12 cellular contexts compared by ENCODE assay signal in genomic region chr7:57868771-57869483, GRCh38.
DNase-seq lines count a peak whose midpoint lies in the region; ATAC-seq and TF ChIP-seq lines count a peak whose summit lies in the region.
"Had no signal": no experiment of that assay in that cellular context is flagged by ENCODE, and none has a peak within 500 bp of the region (broad histone marks: within the 10 kb centered on the region; RNA-seq: fewer than 3 reads in every experiment).

No MANE protein-coding gene starts in this region.

- H3K27me3 Mint-ChIP-seq in CD14-positive monocyte (ENCODE audit: low read depth in 3 of 3) (peaks cover 12 to 53% (median 37%) of the 10 kb centered on the region in 3 donors), endodermal cell (ENCODE audit: insufficient read depth) (no peaks in the 10 kb centered on the region)

- peaks cover 4% of the 10 kb centered on the region for H3K9me3 ChIP-seq in endodermal cell (ENCODE audit: control insufficient read depth, low read length)

- no peaks in the 10 kb centered on the region for H3K4me1 ChIP-seq in endodermal cell (ENCODE audit: control insufficient read depth, insufficient read depth, low read length)
- H3K4me1 ChIP-seq: neural progenitor cell, uterus had no signal

- no peak overlapping the region for H3K27ac Mint-ChIP-seq in CD14-positive monocyte
- H3K27ac Mint-ChIP-seq in endodermal cell = no peak overlapping the region
- H3K27ac Mint-ChIP-seq: neural progenitor cell had no signal

- H3K36me3 Mint-ChIP-seq in CD14-positive monocyte (no peaks in the 10 kb centered on the region), endodermal cell (ENCODE audit: low read depth) (no peaks in the 10 kb centered on the region)
- H3K36me3 Mint-ChIP-seq: neural progenitor cell had no signal

- H3K9me3 Mint-ChIP-seq in CD14-positive monocyte = peaks cover 0 to 26% (median 21%) of the 10 kb centered on the region in 7 donors
- H3K9me3 Mint-ChIP-seq in endodermal cell = peaks cover 68% of the 10 kb centered on the region

- ATAC-seq in HG03159 (IDR thresholded peaks at IDR 0.05; ENCODE audit: unreplicated experiment) (no peak), HG02642 (IDR thresholded peaks at IDR 0.05; ENCODE audit: poor library complexity, unreplicated experiment) (no peak)

- in situ Hi-C loops in KBM-7 (cut with MboI; ENCODE audit: low pct_unique_long_range_greater_than_20kb, low sequenced_read_pairs) = no loop called here

- TF ChIP-seq CTCF in CD14-positive monocyte (IDR thresholded peaks at IDR 0.05) (no peak), epithelial cell of esophagus (IDR thresholded peaks at IDR 0.05; ENCODE audit: insufficient read depth, low read depth, low read length, missing control alignments) (no peak), endodermal cell (conservative IDR thresholded peaks at IDR 0.05) (no peak)

- H3K4me1 Mint-ChIP-seq in CD14-positive monocyte (peaks cover 2% of the 10 kb centered on the region), endodermal cell (no peaks in the 10 kb centered on the region)
- H3K4me1 Mint-ChIP-seq: neural progenitor cell had no signal

- 90 to 91% methylated on average over 28 to 66 of the region's 66 CpGs for WGBS in endodermal cell (ENCODE audit: insufficient coverage in 1 of 2, insufficient read length in 1 of 2), 2 experiments

- no peaks in the 10 kb centered on the region for H3K27me3 ChIP-seq in endodermal cell (ENCODE audit: control insufficient read depth, insufficient read depth, low read length, poor library complexity, severe bottlenecking)
- H3K27me3 ChIP-seq: neural progenitor cell had no signal

- no peak overlapping the region for H3K9ac ChIP-seq in endodermal cell (ENCODE audit: extremely low read depth, low read length, poor library complexity, severe bottlenecking)
- H3K9ac ChIP-seq: neural progenitor cell had no signal

- peak; percentile 15 for DNase-seq in CD14-positive monocyte (ENCODE audit: low spot score)
- DNase-seq in KBM-7 = peak; percentile 36
- no peak for DNase-seq in epithelial cell of esophagus (ENCODE audit: low read depth)
- peak; percentile 67 for DNase-seq in posterior vena cava (ENCODE audit: low spot score)
- DNase-seq in endodermal cell = no peak
- no peak for DNase-seq in GM19238 (ENCODE audit: insufficient read length, low spot score)
- DNase-seq: activated effector memory CD4-positive, alpha-beta T cell treated with Interleukin-2 at 50 U/mL for 16 hours; dermis blood vessel endothelial cell; uterus had no signal

- intact Hi-C loops in CD14-positive monocyte (cut with micrococcal nuclease) (no loop called here), posterior vena cava (cut with DNase I) (no loop called here)

- H3K36me3 ChIP-seq in endodermal cell (ENCODE audit: control insufficient read depth, insufficient read depth, low read length) = no peaks in the 10 kb centered on the region
- H3K36me3 ChIP-seq: neural progenitor cell, uterus had no signal

- H3K4me3 ChIP-seq in epithelial cell of esophagus (ENCODE audit: low read length) = peak overlapping the region; percentile 26
- H3K4me3 ChIP-seq in endodermal cell (ENCODE audit: low read length) = no peak overlapping the region
- H3K4me3 ChIP-seq: neural progenitor cell had no signal

- H3K4me3 Mint-ChIP-seq in CD14-positive monocyte = peak overlapping the region in 1 of 2 donors; percentile 18
- no peak overlapping the region for H3K4me3 Mint-ChIP-seq in endodermal cell
- H3K4me3 Mint-ChIP-seq: neural progenitor cell had no signal

- H3K27ac ChIP-seq in endodermal cell (ENCODE audit: low read depth, low read length) = no peak overlapping the region
- H3K27ac ChIP-seq: neural progenitor cell, uterus had no signal

Comparison
In these comparisons a context has a peak if more than half of its experiments do, and no peak if none do; other contexts are left out.
1. DNase-seq: peak in CD14-positive monocyte (single experiment), KBM-7 (single experiment) and posterior vena cava (single experiment); none in epithelial cell of esophagus (single experiment), endodermal cell (single experiment) and GM19238 (single experiment).